ENCODE assay signal across 32 cellular contexts in the genomic region with DNA sequence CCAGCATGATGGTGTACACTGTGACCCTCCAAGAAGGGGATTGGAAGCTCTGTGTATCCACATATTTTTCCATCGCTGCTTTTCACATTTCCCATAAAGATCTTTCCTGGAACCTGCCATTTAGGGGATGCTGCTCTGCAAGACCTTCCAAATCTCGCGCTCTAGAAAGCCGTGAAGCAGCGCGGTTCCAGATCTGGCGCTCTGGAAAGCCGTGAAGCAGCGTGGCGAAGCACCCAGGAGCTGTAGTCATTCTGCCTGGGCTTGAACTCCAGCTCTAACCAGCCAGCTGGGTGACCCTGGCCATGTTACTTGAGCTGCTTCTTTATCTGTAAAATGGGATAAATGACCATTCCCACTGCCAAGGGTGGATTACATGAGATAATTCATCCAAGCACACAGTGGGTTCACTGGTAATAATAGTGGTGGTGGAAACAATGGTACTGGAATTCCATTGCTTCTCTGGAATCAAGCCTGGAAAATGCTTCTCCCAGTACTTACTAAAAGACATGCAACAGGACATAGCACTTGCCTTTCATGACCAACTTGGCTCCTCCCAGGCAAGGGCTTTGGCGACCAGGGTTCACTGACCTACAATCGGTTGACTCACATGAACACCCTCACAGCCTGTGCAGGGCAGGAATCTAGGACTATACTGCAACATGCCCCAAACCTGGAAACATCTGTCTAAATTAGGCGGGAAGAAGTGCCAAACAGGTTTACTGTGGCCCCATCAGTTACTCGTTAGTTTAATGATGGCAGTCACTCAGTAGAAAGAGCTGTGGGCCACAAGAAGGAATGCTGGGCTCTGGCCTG.
DNase-seq lines count a peak whose midpoint lies in the region; ATAC-seq, FAIRE-seq and TF ChIP-seq lines count a peak whose summit lies in the region.
"Had no signal": no experiment of that assay in that cellular context is flagged by ENCODE, and none has a peak within 500 bp of the region (broad histone marks: within the 10 kb centered on the region; RNA-seq: fewer than 3 reads in every experiment).

No MANE protein-coding gene starts in this region.

- no peaks in the 10 kb centered on the region for H3K9me3 Mint-ChIP-seq in type B pancreatic cell
- H3K9me3 Mint-ChIP-seq: activated CD4-positive, alpha-beta T cell treated with anti-CD3 and anti-CD28 coated beads, Interleukin-2, amount 10 ng/mL, durations not matched to agents 7 days and 5 days; activated naive CD4-positive, alpha-beta T cell treated with anti-CD3 and anti-CD28 coated beads for 36 hours; activated T-cell treated with anti-CD3 and anti-CD28 coated beads, Interleukin-2, amount 50 U/mL, for 72 hours; neural crest cell; stimulated activated naive CD8-positive, alpha-beta T cell treated with anti-CD3 and anti-CD28 coated beads, Interleukin-15, Interleukin-2, amounts not matched to agents 100 ng/mL and 50 ng/mL, for 24 hours had no signal

- TF ChIP-seq CTCF in IMR-90 (conservative IDR thresholded peaks at IDR 0.05; ENCODE audit: low read depth, low read length): no peak
- TF ChIP-seq CTCF in K562 (IDR thresholded peaks at IDR 0.05 in 2 of 3, conservative IDR thresholded peaks at IDR 0.05 in 1 of 3; ENCODE audit: insufficient read depth in 2 of 3, low read depth in 1 of 3, low read length in 3 of 3): no peak
- no peak for TF ChIP-seq CTCF in type B pancreatic cell (conservative IDR thresholded peaks at IDR 0.05)
- TF ChIP-seq CTCF in WERI-Rb-1 (IDR thresholded peaks at IDR 0.05; ENCODE audit: low read depth, low read length): no peak

- H3K9me1 ChIP-seq in IMR-90 (ENCODE audit: insufficient read depth, low read length): peaks cover 22% of the 10 kb centered on the region
- no peaks in the 10 kb centered on the region for H3K9me1 ChIP-seq in K562 (ENCODE audit: control insufficient read depth, insufficient read depth, low read length)

- H4K91ac ChIP-seq in IMR-90 (ENCODE audit: insufficient read depth, low read depth, low read length): peak overlapping the region; percentile 6; the same call in 1 of the 2 replicates

- H2AK9ac ChIP-seq in IMR-90 (replicated peaks; ENCODE audit: low read depth, low read length, poor library complexity): peak overlapping the region; percentile 60

- H4K5ac ChIP-seq in IMR-90 (ENCODE audit: low read depth, low read length): no peak overlapping the region

- no peak for ATAC-seq in IMR-90 (ENCODE audit: low read depth)
- no peak for ATAC-seq in K562
- ATAC-seq in left lobe of liver: peak; percentile 80
- no peak for ATAC-seq in GM18511 (IDR thresholded peaks at IDR 0.05; ENCODE audit: unreplicated experiment)
- ATAC-seq: activated T-cell treated with anti-CD3 and anti-CD28 coated beads, Interleukin-2, amount 50 U/mL, for 72 hours; left colon; pancreas had no signal

- TF ChIP-seq POLR2A in IMR-90 (IDR thresholded peaks at IDR 0.05; ENCODE audit: low read depth, low read length) (no peak), K562 (conservative IDR thresholded peaks at IDR 0.05) (no peak)

- no peak overlapping the region for H3K23ac ChIP-seq in IMR-90 (ENCODE audit: low read depth, low read length)

- H3K9ac ChIP-seq in IMR-90 (ENCODE audit: low read depth, low read length): no peak overlapping the region
- H3K9ac ChIP-seq in K562 (ENCODE audit: insufficient read depth in 1 of 2, low read depth in 2 of 2, low read length in 2 of 2): 0 out of 4 replicates have a peak overlapping the region, but pooled peaks of 1 of the 2 experiments have one; percentile 38
- H3K9ac ChIP-seq: BLaER1, GM23248 had no signal

- no peak overlapping the region for H3K18ac ChIP-seq in IMR-90 (ENCODE audit: low read depth, low read length)

- DNase-seq in IMR-90 (no peak), K562 (ENCODE audit: extremely low read depth in 1 of 4, low spot score in 3 of 4) (peak in 1 of 4 experiments; percentile 37), left lobe of liver (ENCODE audit: low spot score) (no peak), type B pancreatic cell (ENCODE audit: extremely low spot score, unreplicated experiment) (peak; percentile 48), WERI-Rb-1 (no peak), NCI-H1092 treated with DMSO at 0.1 percent for 48 hours (lab: John Stamatoyannopoulos, UW) (no peak)
- DNase-seq: activated CD4-positive, alpha-beta T cell treated with anti-CD3 and anti-CD28 coated beads, Interleukin-2, amount 10 ng/mL, durations not matched to agents 7 days and 5 days; activated naive CD4-positive, alpha-beta T cell treated with anti-CD3 and anti-CD28 coated beads for 36 hours; activated T-cell treated with anti-CD3 and anti-CD28 coated beads, Interleukin-2, amount 50 U/mL, for 72 hours; cerebellar nuclear complex; GDM1; GM23248; hypothalamus; left colon; mesendoderm; NCI-H1105 treated with DMSO at 0.1 percent for 48 hours; NCI-H1930; NCI-H2171 treated with DMSO at 0.1 percent for 48 hours; NCI-H510A treated with DMSO at 0.1 percent for 48 hours; retina; RPMI8226; stimulated activated CD4-positive, alpha-beta T cell treated with anti-CD3 and anti-CD28 coated beads, Interleukin-2, amount 100 ng/mL, for 24 hours; T1000 had no signal

- BruUV-seq in IMR-90 (replicated peaks; lab: Mats Ljungman, UMichigan) (no TSS peak), K562 (replicated peaks; lab: Mats Ljungman, UMichigan) (no TSS peak)

- no peaks in the 10 kb centered on the region for H3K27me3 Mint-ChIP-seq in type B pancreatic cell
- H3K27me3 Mint-ChIP-seq: activated CD4-positive, alpha-beta T cell treated with anti-CD3 and anti-CD28 coated beads, Interleukin-2, amount 10 ng/mL, durations not matched to agents 7 days and 5 days; stimulated activated naive CD8-positive, alpha-beta T cell treated with anti-CD3 and anti-CD28 coated beads, Interleukin-15, Interleukin-2, amounts not matched to agents 100 ng/mL and 50 ng/mL, for 24 hours had no signal

- WGBS in IMR-90 (ENCODE audit: extremely low coverage in 2 of 2, insufficient read length in 1 of 2), 2 experiments: 95% methylated on average over 11 of the region's 14 CpGs; no CpG with 5 or more reads in 1 of the 2 experiments
- WGBS in K562 (ENCODE audit: insufficient coverage, low coverage, missing lambda C conversion rate): 77% methylated on average over 14 of the region's 14 CpGs

- peaks cover 27% of the 10 kb centered on the region for H3K4me1 ChIP-seq in IMR-90 (ENCODE audit: control insufficient read depth, insufficient read depth, low read length)
- peaks cover 32 to 48% of the 10 kb centered on the region in 2 experiments for H3K4me1 ChIP-seq in K562 (replicated peaks in 1 of 2; ENCODE audit: control insufficient read depth in 2 of 2, insufficient read depth in 2 of 2, low read length in 2 of 2)

- peaks cover 2% of the 10 kb centered on the region for H3K36me3 Mint-ChIP-seq in type B pancreatic cell

- no peaks in the 10 kb centered on the region for H3K36me3 ChIP-seq in IMR-90 (ENCODE audit: control insufficient read depth, insufficient read depth, low read length)
- H3K36me3 ChIP-seq in K562 (ENCODE audit: control insufficient read depth, insufficient read depth, low read length): no peaks in the 10 kb centered on the region; the same call in 2 of the 3 replicates
- no peaks in the 10 kb centered on the region for H3K36me3 ChIP-seq in WERI-Rb-1
- H3K36me3 ChIP-seq: pancreas, SJSA1, tibial artery had no signal

- H2AK5ac ChIP-seq in IMR-90 (ENCODE audit: low read depth, low read length): no peak overlapping the region

- H2BK5ac ChIP-seq in IMR-90 (ENCODE audit: low read depth, low read length, poor library complexity, severe bottlenecking): no peak overlapping the region

- H3K27ac ChIP-seq in IMR-90 (ENCODE audit: insufficient read depth, low read length) (no peak overlapping the region), K562 (ENCODE audit: extremely low read depth, low read depth, low read length) (no peak overlapping the region), WERI-Rb-1 (no peak overlapping the region)
- H3K27ac ChIP-seq: BLaER1, GM23248, pancreas, SJSA1, tibial artery had no signal

- H3K14ac ChIP-seq in IMR-90 (replicated peaks; ENCODE audit: low read depth, low read length): no peak overlapping the region

- CTCF ChIA-PET in IMR-90 (lab: Yijun Ruan, JAX) (interaction anchor here (0.6 kb wide), 1 partner anchor 16 kb away, joined by 6 read pairs; no protein-coding TSS in a partner anchor), K562 (lab: Yijun Ruan, JAX; ENCODE audit: low intra/inter-chr PET ratio) (no interaction called here)

- H3K4ac ChIP-seq in IMR-90 (ENCODE audit: low read depth, low read length): peak overlapping the region; percentile 42

- intact Hi-C loops in IMR-90 (cut with micrococcal nuclease): no loop called here
- intact Hi-C loops in K562 (cut with micrococcal nuclease): no loop called here

- POLR2A ChIA-PET in IMR-90 (lab: Charles Lee; ENCODE audit: unreplicated experiment): no interaction called here
- POLR2A ChIA-PET in K562 (lab: Yijun Ruan, JAX): interaction anchor here (0.6 to 1.2 kb wide), 5 partner anchors 13 to 1379 kb away, joined by 3 to 5 read pairs (median 4); no protein-coding TSS in a partner anchor

- no peak overlapping the region for H3K27ac Mint-ChIP-seq in type B pancreatic cell
- H3K27ac Mint-ChIP-seq: activated CD4-positive, alpha-beta T cell treated with anti-CD3 and anti-CD28 coated beads, Interleukin-2, amount 10 ng/mL, durations not matched to agents 7 days and 5 days; activated naive CD4-positive, alpha-beta T cell treated with anti-CD3 and anti-CD28 coated beads for 36 hours; activated T-cell treated with anti-CD3 and anti-CD28 coated beads, Interleukin-2, amount 50 U/mL, for 72 hours; stimulated activated naive CD8-positive, alpha-beta T cell treated with anti-CD3 and anti-CD28 coated beads, Interleukin-15, Interleukin-2, amounts not matched to agents 100 ng/mL and 50 ng/mL, for 24 hours had no signal

- no peak overlapping the region for H3K4me3 Mint-ChIP-seq in type B pancreatic cell
- H3K4me3 Mint-ChIP-seq: activated CD4-positive, alpha-beta T cell treated with anti-CD3 and anti-CD28 coated beads, Interleukin-2, amount 10 ng/mL, durations not matched to agents 7 days and 5 days; activated naive CD4-positive, alpha-beta T cell treated with anti-CD3 and anti-CD28 coated beads for 36 hours; activated T-cell treated with anti-CD3 and anti-CD28 coated beads, Interleukin-2, amount 50 U/mL, for 72 hours; brain; neural crest cell; stimulated activated naive CD8-positive, alpha-beta T cell treated with anti-CD3 and anti-CD28 coated beads, Interleukin-15, Interleukin-2, amounts not matched to agents 100 ng/mL and 50 ng/mL, for 24 hours had no signal

- H2BK120ac ChIP-seq in IMR-90 (ENCODE audit: low read depth, low read length): no peak overlapping the region; the same call in 1 of the 2 replicates

- no peak overlapping the region for H3K4me2 ChIP-seq in IMR-90 (ENCODE audit: low read depth, low read length)
- no peak overlapping the region for H3K4me2 ChIP-seq in K562 (ENCODE audit: insufficient read depth, low read length)
- H3K4me2 ChIP-seq: BLaER1 had no signal

- peak overlapping the region; percentile 21; the same call in 1 of the 3 replicates for H2BK15ac ChIP-seq in IMR-90 (ENCODE audit: low read depth, low read length)

- in situ Hi-C loops in IMR-90 (cut with MboI; ENCODE audit: low sequenced_read_pairs) (no loop called here), K562 (cut with MboI) (no loop called here)

- peaks cover 41% of the 10 kb centered on the region for H3K4me1 Mint-ChIP-seq in type B pancreatic cell (ENCODE audit: unreplicated experiment)

- H3K9me3 ChIP-seq in IMR-90 (ENCODE audit: control insufficient read depth, insufficient read depth, low read length) (no peaks in the 10 kb centered on the region), K562 (replicated peaks; ENCODE audit: control insufficient read depth, insufficient read depth, low read depth, low read length) (no peaks in the 10 kb centered on the region), WERI-Rb-1 (ENCODE audit: severe bottlenecking) (no peaks in the 10 kb centered on the region)
- H3K9me3 ChIP-seq: BLaER1, pancreas, SJSA1, tibial artery had no signal

- peaks cover 28% of the 10 kb centered on the region for H3K79me2 ChIP-seq in K562 (ENCODE audit: control insufficient read depth, insufficient read depth, low read length)

- H3K79me1 ChIP-seq in IMR-90 (ENCODE audit: low read depth in 1 of 2, low read length in 2 of 2): peaks cover 31 to 67% of the 10 kb centered on the region in 2 experiments; a peak in 3 of 4 replicates

- H2AFZ ChIP-seq in IMR-90 (replicated peaks; ENCODE audit: low read length, poor library complexity): no peak overlapping the region
- H2AFZ ChIP-seq in K562 (ENCODE audit: low read depth, low read length): no peak overlapping the region
- H2AFZ ChIP-seq: GM23248 had no signal

- TF ChIP-seq RAD21 in IMR-90 (IDR thresholded peaks at IDR 0.05; ENCODE audit: low read length) (no peak), K562 (CRISPR knock-in tag; conservative IDR thresholded peaks at IDR 0.05 in 1 of 2, IDR thresholded peaks at IDR 0.05 in 1 of 2) (no peak)

- H2BK20ac ChIP-seq in IMR-90 (ENCODE audit: low read depth, low read length): peak overlapping the region; percentile 38; the same call in 1 of the 2 replicates

- H4K20me1 ChIP-seq in IMR-90 (ENCODE audit: insufficient read depth, low read length): no peaks in the 10 kb centered on the region
- no peaks in the 10 kb centered on the region for H4K20me1 ChIP-seq in K562 (replicated peaks; ENCODE audit: control insufficient read depth, insufficient read depth, low read length)

- H4K8ac ChIP-seq in IMR-90 (ENCODE audit: low read depth in 2 of 2, low read length in 2 of 2): no peak overlapping the region; a peak in 1 of 4 replicates

- no peak for TF ChIP-seq EP300 in K562 (IDR thresholded peaks at IDR 0.05; ENCODE audit: low read length)

- no peaks in the 10 kb centered on the region for H3K27me3 ChIP-seq in IMR-90 (ENCODE audit: control insufficient read depth, insufficient read depth, low read length)
- no peaks in the 10 kb centered on the region for H3K27me3 ChIP-seq in K562 (ENCODE audit: control insufficient read depth in 2 of 2, insufficient read depth in 2 of 2, low read length in 2 of 2)
- no peaks in the 10 kb centered on the region for H3K27me3 ChIP-seq in WERI-Rb-1 (ENCODE audit: insufficient read depth, low read depth, severe bottlenecking)
- H3K27me3 ChIP-seq: BLaER1, pancreas, SJSA1, tibial artery had no signal

- H3K56ac ChIP-seq in IMR-90 (ENCODE audit: extremely low read depth, insufficient read depth, low read length): no peak overlapping the region

- H3K4me3 ChIP-seq in IMR-90 (ENCODE audit: insufficient read depth, low read depth, low read length) (no peak overlapping the region), K562 (no peak overlapping the region), WERI-Rb-1 (ENCODE audit: low read depth, low read length) (no peak overlapping the region)
- H3K4me3 ChIP-seq: BLaER1, GM23248, pancreas, SJSA1, tibial artery had no signal

- dilution Hi-C loops in IMR-90 (cut with HindIII; ENCODE audit: low sequenced_read_pairs, unreplicated experiment): no loop called here

- FAIRE-seq in K562 (lab: Jason Lieb, UNC): no peak
- FAIRE-seq: endothelial cell of umbilical vein, pancreas had no signal
